ENCODE assay signal across 8 cellular contexts in genomic region chr10:97445722-97446639, GRCh38. TPM values are rescaled to one million over a fixed set of nuclear protein-coding genes. Genes with fewer than 3 reads are reported as not detected.
A peak's percentile ranks its signal among the peaks of the same experiment; 100 is the strongest.
DNase-seq lines count a peak whose midpoint lies in the region; ATAC-seq and TF ChIP-seq lines count a peak whose summit lies in the region.

Gene EXOSC1, minus strand, starts transcription at chr10:97446006. Its CDS starts 21 bp downstream, at chr10:97445985.
Gene ZDHHC16, plus strand, starts transcription at chr10:97446175. Its CDS starts 5,501 bp downstream, at chr10:97451676.

- peaks cover 3% of the 10 kb centered on the region for H3K36me3 Mint-ChIP-seq in T-helper 17 cell (ENCODE audit: low read depth)

- under 1% methylated on average over 66 of the region's 66 CpGs for WGBS in prostate gland
- WGBS in urinary bladder: under 1% methylated on average over 66 of the region's 66 CpGs

- TF ChIP-seq POLR2A in GM15510 (IDR thresholded peaks at IDR 0.05; ENCODE audit: borderline replicate concordance, extremely low read depth, insufficient read length): peak; percentile 91
- TF ChIP-seq POLR2A in prostate gland (IDR thresholded peaks at IDR 0.05): peak; percentile 87

- H3K36me3 ChIP-seq in prostate gland: no peaks in the 10 kb centered on the region
- H3K36me3 ChIP-seq in urinary bladder (ENCODE audit: insufficient read depth): no peaks in the 10 kb centered on the region

- H3K4me3 Mint-ChIP-seq in T-helper 17 cell: peak within 1 kb of the TSS; percentile 97

- peak within 1 kb of the TSS; percentile 68 to 73 for H3K27ac ChIP-seq in prostate gland
- H3K27ac ChIP-seq in urinary bladder (ENCODE audit: low read depth): no peak within 1 kb of the TSS

- H3K4me1 ChIP-seq in prostate gland (replicated peaks) (peaks cover 8% of the 10 kb centered on the region), urinary bladder (ENCODE audit: insufficient read depth) (no peaks in the 10 kb centered on the region)

- peak in 2 of 4 experiments; percentile 28 to 36 for TF ChIP-seq CTCF in prostate gland (IDR thresholded peaks at IDR 0.05)

- peak within 1 kb of the TSS; percentile 80 to 81 for H3K4me3 ChIP-seq in prostate gland
- H3K4me3 ChIP-seq in urinary bladder (ENCODE audit: low read depth, low read length): peak within 1 kb of the TSS; percentile 64

- H3K9me3 ChIP-seq in T-helper 17 cell (ENCODE audit: control insufficient read depth, low read length, poor library complexity, severe bottlenecking) (no peaks in the 10 kb centered on the region), prostate gland (no peaks in the 10 kb centered on the region)

- ATAC-seq in HG02885 (IDR thresholded peaks at IDR 0.05; ENCODE audit: poor library complexity, unreplicated experiment): peak; percentile 95
- peak; percentile 97 for ATAC-seq in T-helper 17 cell
- peak; percentile 98 for ATAC-seq in left ventricle myocardium superior

- H3K27me3 Mint-ChIP-seq in T-helper 17 cell: no peaks in the 10 kb centered on the region

- no peaks in the 10 kb centered on the region for H3K27me3 ChIP-seq in prostate gland (replicated peaks; ENCODE audit: insufficient read depth)

- H3K4me1 Mint-ChIP-seq in T-helper 17 cell: peaks cover 38% of the 10 kb centered on the region

- H3K27ac Mint-ChIP-seq in T-helper 17 cell: peak within 1 kb of the TSS; percentile 91

- intact Hi-C loops in left ventricle myocardium superior (cut with micrococcal nuclease) (no loop called here), prostate gland (cut with DNase I) (no loop called here)

- DNase-seq in NCI-H1694 treated with DMSO at 0.1 percent for 48 hours (lab: John Stamatoyannopoulos, UW): peak; percentile 94
- peak; percentile 77 to 84 (median 79) for DNase-seq in T-helper 17 cell
- peak; percentile 49 to 98 (median 90) for DNase-seq in amygdala (lab: John Stamatoyannopoulos, UW)
- DNase-seq in left ventricle myocardium superior: peak; percentile 90
- peak; percentile 96 for DNase-seq in prostate gland (ENCODE audit: low spot score)

RNA-seq across cellular contexts. Expression of gene EXOSC1, which starts in this region (rescaled TPM):
- total RNA-seq in T-helper 17 cell (10 to 100 TPM; 32.0 to 38.6 TPM), left ventricle myocardium superior (14.7 TPM), prostate gland (10 to 100 TPM; 21.8 to 30.8 TPM), urinary bladder (25.4 TPM)
- 29.8 TPM for polyA plus RNA-seq in urinary bladder

RNA-seq across cellular contexts. Expression of gene ZDHHC16, which starts in this region (rescaled TPM):
- total RNA-seq in T-helper 17 cell: 10 to 100 TPM; 14.9 to 15.3 TPM
- 22.2 TPM for total RNA-seq in left ventricle myocardium superior
- total RNA-seq in prostate gland: 10 to 100 TPM; 30.8 to 42.4 TPM
- total RNA-seq in urinary bladder: 23.2 TPM
- polyA plus RNA-seq in urinary bladder: 25.0 TPM
